ENCODE assay signal across 10 cellular contexts in the genomic region with DNA sequence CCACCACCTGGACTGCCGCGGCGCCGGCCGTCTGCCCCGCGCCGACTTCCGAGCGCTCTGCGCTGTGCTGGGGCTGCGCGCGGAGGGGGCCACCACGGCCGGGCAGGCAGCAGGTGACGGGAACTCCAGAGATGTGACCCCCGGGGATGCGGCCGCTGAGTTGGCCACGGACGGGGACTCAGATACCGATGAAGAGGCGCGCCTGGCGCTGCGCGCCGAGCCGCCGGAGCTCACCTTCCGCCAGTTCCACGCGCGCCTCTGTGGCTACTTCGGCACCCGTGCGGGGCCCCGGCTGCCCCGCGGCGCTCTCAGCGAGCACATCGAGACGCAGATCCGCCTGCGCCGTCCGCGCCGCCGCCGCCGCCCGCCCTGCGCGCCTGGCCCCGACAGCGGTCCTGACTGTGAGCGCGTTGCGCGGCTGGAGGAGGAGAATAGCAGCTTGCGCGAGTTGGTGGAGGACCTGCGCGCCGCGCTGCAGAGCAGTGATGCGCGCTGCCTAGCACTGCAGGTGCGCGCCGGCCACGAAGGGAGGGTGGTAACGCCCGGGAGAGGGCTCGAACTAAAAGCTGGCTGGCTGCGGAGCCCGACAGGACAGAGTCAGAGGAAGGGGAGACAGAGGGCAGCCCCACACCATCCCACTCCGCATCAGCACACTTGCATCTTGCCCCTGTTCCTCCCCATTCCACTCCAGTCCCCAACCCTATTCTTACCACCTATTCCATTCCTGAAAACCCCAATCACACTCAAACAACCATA. TPM values are rescaled to one million over a fixed set of nuclear protein-coding genes. Genes with fewer than 3 reads are reported as not detected.
DNase-seq lines count a peak whose midpoint lies in the region; ATAC-seq, FAIRE-seq and TF ChIP-seq lines count a peak whose summit lies in the region.
"Had no signal": no experiment of that assay in that cellular context is flagged by ENCODE, and none has a peak within 500 bp of the region (broad histone marks: within the 10 kb centered on the region; RNA-seq: fewer than 3 reads in every experiment).

No MANE protein-coding gene starts in this region.

- peaks cover 4% of the 10 kb centered on the region; the same call in 1 of the 2 replicates for H3F3A ChIP-seq in GM23338 (replicated peaks; ENCODE audit: low read depth)

- 1 to 2% methylated on average over 66 to 81 of the region's 81 CpGs for WGBS in esophagus, 2 donors
- WGBS in pancreas, 2 donors, result 2 to 3% methylated on average over 73 to 81 of the region's 81 CpGs

- H3K27me3 Mint-ChIP-seq in GM23338 (ENCODE audit: insufficient read depth, low read depth, poor library complexity), result peaks cover 67% of the 10 kb centered on the region
- peaks cover 61% of the 10 kb centered on the region for H3K27me3 Mint-ChIP-seq in T-helper 2 cell treated with Interferon-gamma antibody and Interleukin-4, amounts not matched to agents 5 μg/mL and 100 μg/mL, for 36 hours (ENCODE audit: low read depth)

- no peak overlapping the region for H3K27ac Mint-ChIP-seq in GM23338
- no peak overlapping the region for H3K27ac Mint-ChIP-seq in T-helper 2 cell treated with Interferon-gamma antibody and Interleukin-4, amounts not matched to agents 5 μg/mL and 100 μg/mL, for 36 hours
- H3K27ac Mint-ChIP-seq: dendritic cell treated with granulocyte-macrophage colony-stimulating factor and Interleukin-4, amounts not matched to agents 40 ng/mL and 50 ng/mL, for 4 days had no signal

- peaks cover 12% of the 10 kb centered on the region; the same call in 2 of the 3 replicates for H3K9me3 Mint-ChIP-seq in GM23338
- H3K9me3 Mint-ChIP-seq in T-helper 2 cell treated with Interferon-gamma antibody and Interleukin-4, amounts not matched to agents 5 μg/mL and 100 μg/mL, for 36 hours, result no peaks in the 10 kb centered on the region
- H3K9me3 Mint-ChIP-seq: dendritic cell treated with granulocyte-macrophage colony-stimulating factor and Interleukin-4, amounts not matched to agents 40 ng/mL and 50 ng/mL, for 4 days had no signal

- peak overlapping the region; percentile 74 for H3K4me3 ChIP-seq in GM23338
- H3K4me3 ChIP-seq in esophagus (ENCODE audit: low read depth in 1 of 2, low read length in 2 of 2), result peak overlapping the region; percentile 34 to 37
- H3K4me3 ChIP-seq in pancreas, result peak overlapping the region; percentile 15 to 47 (median 24)

- no peak overlapping the region for H3K27ac ChIP-seq in GM23338 (ENCODE audit: low read depth)
- H3K27ac ChIP-seq in esophagus (ENCODE audit: low read depth in 2 of 2, low read length in 1 of 2), result peak overlapping the region in 1 of 2 donors; percentile 34
- H3K27ac ChIP-seq in pancreas, result no peak overlapping the region

- H3K4me3 Mint-ChIP-seq in GM23338, result peak overlapping the region; percentile 78
- H3K4me3 Mint-ChIP-seq in T-helper 2 cell treated with Interferon-gamma antibody and Interleukin-4, amounts not matched to agents 5 μg/mL and 100 μg/mL, for 36 hours, result peak overlapping the region; percentile 53

- H3K4me1 Mint-ChIP-seq in GM23338, result peaks cover 41% of the 10 kb centered on the region
- peaks cover 25% of the 10 kb centered on the region for H3K4me1 Mint-ChIP-seq in T-helper 2 cell treated with Interferon-gamma antibody and Interleukin-4, amounts not matched to agents 5 μg/mL and 100 μg/mL, for 36 hours (ENCODE audit: low read depth)

- H3K9me2 ChIP-seq in GM23338 (ENCODE audit: insufficient read depth), result 0 out of 2 replicates have a peak, but pooled peaks cover 4% of the 10 kb centered on the region

- intact Hi-C loops in pancreas (cut with DNase I), result no loop called here

- peaks cover 4% of the 10 kb centered on the region for H4K20me1 ChIP-seq in GM23338 (replicated peaks; ENCODE audit: insufficient read depth)

- H3K4me2 ChIP-seq in GM23338, result peak overlapping the region; percentile 94

- H3K79me2 ChIP-seq in GM23338 (replicated peaks; ENCODE audit: insufficient read depth), result no peaks in the 10 kb centered on the region

- H2AFZ ChIP-seq in GM23338, result peak overlapping the region; percentile 98

- H3K9me3 ChIP-seq in esophagus (ENCODE audit: control insufficient read depth in 2 of 2, insufficient read depth in 1 of 2, low read depth in 1 of 2, low read length in 1 of 2) (no peaks in the 10 kb centered on the region), pancreas (no peaks in the 10 kb centered on the region)

- peaks cover 3% of the 10 kb centered on the region; the same call in 1 of the 3 replicates for H3K36me3 Mint-ChIP-seq in GM23338 (ENCODE audit: low read depth)
- peaks cover 2% of the 10 kb centered on the region for H3K36me3 Mint-ChIP-seq in T-helper 2 cell treated with Interferon-gamma antibody and Interleukin-4, amounts not matched to agents 5 μg/mL and 100 μg/mL, for 36 hours (ENCODE audit: low read depth)

- H3K36me3 ChIP-seq in GM23338 (ENCODE audit: insufficient read depth) (no peaks in the 10 kb centered on the region), esophagus (ENCODE audit: control insufficient read depth in 2 of 2, insufficient read depth in 2 of 2, low read length in 1 of 2) (no peaks in the 10 kb centered on the region), pancreas (no peaks in the 10 kb centered on the region)

- ATAC-seq in GM23338 (peak; percentile 47), pancreas (peak in 2 of 4 donors; percentile 5 to 11), GM18858 (IDR thresholded peaks at IDR 0.05; ENCODE audit: unreplicated experiment) (no peak)

- TF ChIP-seq CTCF in GM23338 (conservative IDR thresholded peaks at IDR 0.05; ENCODE audit: low read depth in 2 of 2) (no peak), pancreas (IDR thresholded peaks at IDR 0.05) (no peak), D721Med (IDR thresholded peaks at IDR 0.05; ENCODE audit: insufficient read depth, missing control alignments) (no peak)

- DNase-seq in GM23338 (ENCODE audit: low spot score), result peak; percentile 73
- DNase-seq in T-helper 2 cell treated with Interferon-gamma antibody and Interleukin-4, amounts not matched to agents 5 μg/mL and 100 μg/mL, for 36 hours (ENCODE audit: low spot score), result peak; percentile 29
- peak in 1 of 6 donors; percentile 76 for DNase-seq in pancreas
- no peak for DNase-seq in D721Med (ENCODE audit: insufficient read length, low spot score)
- no peak for DNase-seq in activated CD4-positive, CD25-positive, alpha-beta regulatory T cell (lab: John Stamatoyannopoulos, UW)
- no peak for DNase-seq in cerebellar nuclear complex (lab: John Stamatoyannopoulos, UW)

- peaks cover 11% of the 10 kb centered on the region for H3K4me1 ChIP-seq in GM23338 (ENCODE audit: insufficient read depth)
- peaks cover 4 to 31% of the 10 kb centered on the region in 2 donors for H3K4me1 ChIP-seq in esophagus (ENCODE audit: control insufficient read depth in 2 of 2, insufficient read depth in 2 of 2, low read length in 1 of 2)
- peaks cover 0 to 3% (median 0%) of the 10 kb centered on the region in 3 donors for H3K4me1 ChIP-seq in pancreas

- FAIRE-seq in pancreas (lab: Jason Lieb, UNC) (no peak), D721Med (lab: Jason Lieb, UNC) (no peak)

- H3K27me3 ChIP-seq in GM23338 (ENCODE audit: insufficient read depth) (peaks cover 100% of the 10 kb centered on the region), esophagus (ENCODE audit: control insufficient read depth in 1 of 2, insufficient read depth in 2 of 2, low read length in 2 of 2) (peaks cover 0 to 6% of the 10 kb centered on the region in 2 donors), pancreas (peaks cover 0 to 12% (median 2%) of the 10 kb centered on the region in 4 donors)

TF ChIP-seq in GM23338, 12 proteins besides CTCF, POLR2A, EP300 and RAD21:
- TF ChIP-seq EZH2phosphoT487 (IDR thresholded peaks at IDR 0.05; ENCODE audit: unreplicated experiment) (peak; percentile 85), STAT1 (IDR thresholded peaks at IDR 0.05; ENCODE audit: unreplicated experiment) (no peak), ZNF331 (CRISPR knock-in tag; IDR thresholded peaks at IDR 0.05; ENCODE audit: low read depth) (no peak), CREB1 (CRISPR knock-in tag; IDR thresholded peaks at IDR 0.05; ENCODE audit: low read depth) (no peak), EZH2 (IDR thresholded peaks at IDR 0.05; ENCODE audit: low read depth, unreplicated experiment) (peak; percentile 79), POLR2AphosphoS5 (IDR thresholded peaks at IDR 0.05; ENCODE audit: low read depth) (no peak)

RNA-seq across cellular contexts. Expression of gene EFCC1, which starts 0.9 kb away (rescaled TPM):
- 0.27 TPM in 1 of 2 replicates, not detected in the other for total RNA-seq in GM23338 (2014; rRNA removed; shearing (Covaris generic))
- polyA plus RNA-seq in GM23338 (2016; fragmentation: Nextera tagmentation; extraction: Ambion mirVana) (0.10 TPM in 1 of 2 replicates, not detected in the other), esophagus (1 to 10 TPM in 1 of 2 donors, under 1 TPM in 1; 0.96 to 1.0 TPM), pancreas (1 to 10 TPM; 2.2 to 6.1 TPM)
- under 1 TPM; 0.56 to 0.87 (median 0.67) TPM for total RNA-seq in pancreas

RNA-seq across cellular contexts. Expression of gene CFAP92, which starts 8.1 kb away (rescaled TPM):
- 1.6 and 2.1 TPM in 2 replicates for total RNA-seq in GM23338 (2014; rRNA removed; shearing (Covaris generic))
- polyA plus RNA-seq in GM23338 (2016; fragmentation: Nextera tagmentation; extraction: Ambion mirVana), result 1.7 and 2.3 TPM in 2 replicates
- under 1 TPM; 0.59 to 0.66 TPM for polyA plus RNA-seq in esophagus
- total RNA-seq in pancreas, result under 1 TPM; 0.37 to 0.69 (median 0.43) TPM
- polyA plus RNA-seq in pancreas, result 1 to 10 TPM in 1 of 2 donors, under 1 TPM in 1; 0.49 to 1.3 TPM

RNA-seq across cellular contexts. Expression of gene GP9, which starts 58.6 kb away (rescaled TPM):
- not detected in 2 replicates for total RNA-seq in GM23338 (2014; rRNA removed; shearing (Covaris generic))
- polyA plus RNA-seq in GM23338 (2016; fragmentation: Nextera tagmentation; extraction: Ambion mirVana) (not detected in 2 replicates), esophagus (not detected), pancreas (under 1 TPM in 1 of 2 donors, not detected in 1; 0.14 TPM)
- total RNA-seq in pancreas, result not detected
- total RNA-seq: subcutaneous adipose tissue had no signal

Comparison
In these comparisons a context has a peak if more than half of its experiments do, and no peak if none do; other contexts are left out.
1. DNase-seq: peak in GM23338 (single experiment) and T-helper 2 cell treated with Interferon-gamma antibody and Interleukin-4, amounts not matched to agents 5 μg/mL and 100 μg/mL, for 36 hours (single experiment); none in D721Med (single experiment), activated CD4-positive, CD25-positive, alpha-beta regulatory T cell (0 of 4) and cerebellar nuclear complex (0 of 2).
2. Peak in every context shown above with its lines, with median percentiles within 50 percentile points of each other: H3K4me3 ChIP-seq.